In the genomic region with DNA sequence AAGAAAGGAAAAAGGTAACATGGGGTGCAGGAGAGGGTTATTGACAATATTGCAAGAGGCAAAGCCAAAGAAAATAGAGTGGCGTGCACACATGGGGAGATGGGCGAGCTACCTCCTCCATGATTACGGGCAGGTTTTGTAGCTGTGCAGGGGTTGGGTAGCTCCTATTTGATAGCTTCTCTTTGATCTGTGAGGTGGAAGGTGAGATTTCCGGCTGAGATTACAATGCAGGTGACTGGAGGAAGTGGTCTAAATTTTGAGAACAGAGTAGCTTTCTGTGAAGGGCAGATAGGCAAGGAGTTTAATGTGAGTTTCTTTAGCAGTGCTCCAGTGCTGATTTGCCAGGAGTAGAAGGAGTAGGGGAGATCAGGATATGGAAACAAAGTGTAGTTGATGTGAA, we compare ENCODE assay signal across 24 cellular contexts.
A peak's percentile ranks its signal among the peaks of the same experiment; 100 is the strongest.
DNase-seq lines count a peak whose midpoint lies in the region; ATAC-seq, FAIRE-seq and TF ChIP-seq lines count a peak whose summit lies in the region.
"Had no signal": no experiment of that assay in that cellular context is flagged by ENCODE, and none has a peak within 500 bp of the region (broad histone marks: within the 10 kb centered on the region; RNA-seq: fewer than 3 reads in every experiment).

No MANE protein-coding gene starts in this region.

- H3K27me3 ChIP-seq in naive thymus-derived CD4-positive, alpha-beta T cell (ENCODE audit: control insufficient read depth in 2 of 2, insufficient read depth in 2 of 2, low read length in 2 of 2), result no peaks in the 10 kb centered on the region
- H3K27me3 ChIP-seq in Caco-2 (replicated peaks; ENCODE audit: control insufficient read depth, insufficient read depth, low read length), result no peaks in the 10 kb centered on the region
- no peaks in the 10 kb centered on the region; a peak in 1 of 5 replicates for H3K27me3 ChIP-seq in HepG2 (ENCODE audit: control insufficient read depth in 1 of 2, insufficient read depth in 2 of 2, low read length in 2 of 2)
- H3K27me3 ChIP-seq: BE2C, brain microvascular endothelial cell had no signal

- TF ChIP-seq RAD21 in HepG2 (CRISPR knock-in tag; IDR thresholded peaks at IDR 0.05), result no peak

- no peak overlapping the region for H3K4me3 ChIP-seq in GM12865 (ENCODE audit: low read depth, low read length)
- no peak overlapping the region for H3K4me3 ChIP-seq in naive thymus-derived CD4-positive, alpha-beta T cell (ENCODE audit: low read length)
- no peak overlapping the region for H3K4me3 ChIP-seq in Caco-2 (ENCODE audit: low read depth, low read length)
- no peak overlapping the region for H3K4me3 ChIP-seq in HepG2 (replicated peaks in 1 of 3; ENCODE audit: insufficient read depth in 1 of 3, low read depth in 2 of 3, low read length in 3 of 3)
- H3K4me3 ChIP-seq: psoas muscle had no signal

- H3K27ac ChIP-seq in naive thymus-derived CD4-positive, alpha-beta T cell (ENCODE audit: low read depth, low read length), result no peak overlapping the region
- no peak overlapping the region for H3K27ac ChIP-seq in HepG2 (ENCODE audit: extremely low read length, insufficient read depth, low read length)
- H3K27ac ChIP-seq: brain microvascular endothelial cell, foreskin keratinocyte, psoas muscle, VCaP had no signal

- H3K4me1 Mint-ChIP-seq in T-helper 2 cell treated with Interferon-gamma antibody and Interleukin-4, amounts not matched to agents 5 μg/mL and 100 μg/mL, for 36 hours (ENCODE audit: low read depth), result peaks cover 12% of the 10 kb centered on the region
- H3K4me1 Mint-ChIP-seq in naive thymus-derived CD4-positive, alpha-beta T cell, result peaks cover 5 to 29% (median 10%) of the 10 kb centered on the region in 7 donors
- no peaks in the 10 kb centered on the region for H3K4me1 Mint-ChIP-seq in Caco-2 (ENCODE audit: low read depth, unreplicated experiment)
- H3K4me1 Mint-ChIP-seq: H9 had no signal

- no peak for TF ChIP-seq POLR2A in HepG2 (IDR thresholded peaks at IDR 0.05; ENCODE audit: insufficient read depth in 1 of 2, low read depth in 2 of 2, low read length in 2 of 2)

- no peaks in the 10 kb centered on the region for H3K79me2 ChIP-seq in HepG2 (ENCODE audit: insufficient read depth, low read length)

- DNase-seq in activated gamma-delta T cell treated with Interleukin-2 at 50 U/mL for 16 hours (peak; percentile 12), activated gamma-delta T cell (lab: John Stamatoyannopoulos, UW) (no peak), GM12865 (ENCODE audit: low read depth) (peak; percentile 35), Caco-2 (no peak), HepG2 (ENCODE audit: low spot score) (no peak)
- DNase-seq in T-helper 2 cell treated with Interferon-gamma antibody and Interleukin-4, amounts not matched to agents 5 μg/mL and 100 μg/mL, for 36 hours (ENCODE audit: low spot score), result no peak
- DNase-seq in naive thymus-derived CD4-positive, alpha-beta T cell, result peak in 7 of 9 donors; percentile 29 to 56 (median 46)
- DNase-seq: BE2C, foreskin keratinocyte, H9, left cardiac atrium, NCI-H1092 treated with DMSO at 0.1 percent for 48 hours, NCI-H1930, NCI-H69, nucleus accumbens, psoas muscle, RPMI8226, substantia nigra had no signal

- H3K9me3 ChIP-seq in naive thymus-derived CD4-positive, alpha-beta T cell (ENCODE audit: control insufficient read depth in 2 of 3, low read length in 3 of 3), result no peaks in the 10 kb centered on the region
- no peaks in the 10 kb centered on the region for H3K9me3 ChIP-seq in Caco-2
- H3K9me3 ChIP-seq in HepG2 (ENCODE audit: low read length), result no peaks in the 10 kb centered on the region
- H3K9me3 ChIP-seq: BE2C, psoas muscle had no signal

- intact Hi-C loops in naive thymus-derived CD4-positive, alpha-beta T cell (cut with micrococcal nuclease), result loop anchor here in 1 of 2 donors (1.0 kb wide), 1 partner anchor 20 kb away; no protein-coding TSS in a partner anchor
- intact Hi-C loops in Caco-2 (cut with micrococcal nuclease; ENCODE audit: unreplicated experiment) (no loop called here), HepG2 (cut with micrococcal nuclease; ENCODE audit: unreplicated experiment) (no loop called here)

- no peak for FAIRE-seq in HepG2 (lab: Jason Lieb, UNC)
- FAIRE-seq: colon, GM12892 had no signal

- WGBS in HepG2 (ENCODE audit: low lambda C conversion rate), result 4% methylated on average over 4 of the region's 4 CpGs

- H2AFZ ChIP-seq in HepG2 (ENCODE audit: low read length), result no peak overlapping the region

- H3K4me3 Mint-ChIP-seq in T-helper 2 cell treated with Interferon-gamma antibody and Interleukin-4, amounts not matched to agents 5 μg/mL and 100 μg/mL, for 36 hours, result peak overlapping the region; percentile 25
- peak overlapping the region; percentile 6 to 75 (median 42) for H3K4me3 Mint-ChIP-seq in naive thymus-derived CD4-positive, alpha-beta T cell
- no peak overlapping the region for H3K4me3 Mint-ChIP-seq in Caco-2 (ENCODE audit: unreplicated experiment)
- H3K4me3 Mint-ChIP-seq: H9 had no signal

- no peak for TF ChIP-seq EP300 in HepG2 (IDR thresholded peaks at IDR 0.05; ENCODE audit: low read depth in 2 of 2, low read length in 2 of 2)
- TF ChIP-seq EP300 in HepG2 (CRISPR knock-in tag; IDR thresholded peaks at IDR 0.05; ENCODE audit: borderline replicate concordance), result no peak

- no TSS peak for BruUV-seq in Caco-2 (replicated peaks; lab: Mats Ljungman, UMichigan)
- BruUV-seq in HepG2 (replicated peaks; lab: Mats Ljungman, UMichigan), result no TSS peak

- no peaks in the 10 kb centered on the region for H3K4me1 ChIP-seq in naive thymus-derived CD4-positive, alpha-beta T cell (ENCODE audit: control insufficient read depth in 2 of 2, insufficient read depth in 2 of 2, low read length in 2 of 2)
- no peaks in the 10 kb centered on the region for H3K4me1 ChIP-seq in Caco-2
- H3K4me1 ChIP-seq in HepG2 (ENCODE audit: insufficient read depth, low read length), result no peaks in the 10 kb centered on the region
- H3K4me1 ChIP-seq: BE2C, foreskin keratinocyte, psoas muscle had no signal

- peaks cover 8% of the 10 kb centered on the region for H3K9me3 Mint-ChIP-seq in T-helper 2 cell treated with Interferon-gamma antibody and Interleukin-4, amounts not matched to agents 5 μg/mL and 100 μg/mL, for 36 hours
- H3K9me3 Mint-ChIP-seq in naive thymus-derived CD4-positive, alpha-beta T cell, result peaks cover 0 to 24% (median 7%) of the 10 kb centered on the region in 11 donors
- no peaks in the 10 kb centered on the region for H3K9me3 Mint-ChIP-seq in Caco-2 (ENCODE audit: unreplicated experiment)

- POLR2A ChIA-PET in naive thymus-derived CD4-positive, alpha-beta T cell (lab: Charles Lee), result interaction anchor here (1.4 kb wide), 1 partner anchor 19 kb away, joined by 6 read pairs; no protein-coding TSS in a partner anchor
- POLR2A ChIA-PET in Caco-2 (lab: Charles Lee), result no interaction called here
- POLR2A ChIA-PET in HepG2 (lab: Yijun Ruan, JAX), result no interaction called here

- no peaks in the 10 kb centered on the region for H4K20me1 ChIP-seq in HepG2 (ENCODE audit: insufficient read depth, low read length)

- no peak for TF ChIP-seq CTCF in GM12865 (IDR thresholded peaks at IDR 0.05; ENCODE audit: insufficient read depth, low read depth, low read length, missing control alignments)
- TF ChIP-seq CTCF in Caco-2 (IDR thresholded peaks at IDR 0.05; ENCODE audit: insufficient read depth in 1 of 2, low read depth in 1 of 2, low read length in 1 of 2, severe bottlenecking in 1 of 2, unreplicated experiment in 1 of 2), result no peak
- no peak for TF ChIP-seq CTCF in HepG2 (CRISPR knock-in tag; IDR thresholded peaks at IDR 0.05)

- peak overlapping the region; percentile 3 for H3K27ac Mint-ChIP-seq in T-helper 2 cell treated with Interferon-gamma antibody and Interleukin-4, amounts not matched to agents 5 μg/mL and 100 μg/mL, for 36 hours
- peak overlapping the region in 8 of 9 donors; percentile 6 to 84 (median 62) for H3K27ac Mint-ChIP-seq in naive thymus-derived CD4-positive, alpha-beta T cell
- H3K27ac Mint-ChIP-seq in Caco-2 (ENCODE audit: unreplicated experiment), result no peak overlapping the region
- H3K27ac Mint-ChIP-seq: H9 had no signal

- CTCF ChIA-PET in naive thymus-derived CD4-positive, alpha-beta T cell (lab: Charles Lee), result no interaction called here
- CTCF ChIA-PET in Caco-2 (lab: Charles Lee) (no interaction called here), HepG2 (lab: Yijun Ruan, JAX; ENCODE audit: low intra/inter-chr PET ratio, low total read pairs) (no interaction called here)

- H3K27me3 Mint-ChIP-seq in T-helper 2 cell treated with Interferon-gamma antibody and Interleukin-4, amounts not matched to agents 5 μg/mL and 100 μg/mL, for 36 hours (ENCODE audit: low read depth), result no peaks in the 10 kb centered on the region
- H3K27me3 Mint-ChIP-seq in naive thymus-derived CD4-positive, alpha-beta T cell, result no peaks in the 10 kb centered on the region
- peaks cover 6% of the 10 kb centered on the region for H3K27me3 Mint-ChIP-seq in Caco-2 (ENCODE audit: insufficient read depth, unreplicated experiment)

- H3K4me2 ChIP-seq in HepG2 (ENCODE audit: low read depth, low read length), result no peak overlapping the region

- no peaks in the 10 kb centered on the region for H3K36me3 ChIP-seq in naive thymus-derived CD4-positive, alpha-beta T cell (ENCODE audit: control insufficient read depth in 2 of 3, insufficient read depth in 3 of 3, low read length in 3 of 3)
- no peaks in the 10 kb centered on the region for H3K36me3 ChIP-seq in Caco-2 (ENCODE audit: control insufficient read depth, insufficient read depth, low read length)
- H3K36me3 ChIP-seq in HepG2 (replicated peaks in 1 of 2; ENCODE audit: control insufficient read depth in 1 of 2, insufficient read depth in 2 of 2, low read length in 2 of 2), result no peaks in the 10 kb centered on the region
- H3K36me3 ChIP-seq: BE2C, brain microvascular endothelial cell had no signal

- ATAC-seq in naive thymus-derived CD4-positive, alpha-beta T cell, result peak; percentile 72
- no peak for ATAC-seq in HepG2
- ATAC-seq in HG03520 (IDR thresholded peaks at IDR 0.05; ENCODE audit: unreplicated experiment), result no peak
- ATAC-seq: esophagus mucosa, foreskin keratinocyte, left cardiac atrium, psoas muscle had no signal

- no peak overlapping the region for H3K9ac ChIP-seq in HepG2 (ENCODE audit: insufficient read depth, low read depth, low read length)

- peaks cover 2% of the 10 kb centered on the region for H3K36me3 Mint-ChIP-seq in T-helper 2 cell treated with Interferon-gamma antibody and Interleukin-4, amounts not matched to agents 5 μg/mL and 100 μg/mL, for 36 hours (ENCODE audit: low read depth)
- peaks cover 0 to 6% (median 3%) of the 10 kb centered on the region in 5 donors for H3K36me3 Mint-ChIP-seq in naive thymus-derived CD4-positive, alpha-beta T cell
- H3K36me3 Mint-ChIP-seq in Caco-2 (ENCODE audit: insufficient read depth, unreplicated experiment), result peaks cover 5% of the 10 kb centered on the region

- in situ Hi-C loops in HepG2 (cut with HindIII; ENCODE audit: extremely low pct_ligation_motif_present, low pct_unique_long_range_greater_than_20kb), result no loop called here

TF ChIP-seq in HepG2, 621 proteins besides CTCF, POLR2A, EP300 and RAD21 (continues in another document):
- TF ChIP-seq YEATS4 (CRISPR knock-in tag; IDR thresholded peaks at IDR 0.05; ENCODE audit: borderline replicate concordance) (no peak), PCBP2 (optimal IDR thresholded peaks at IDR 0.05; ENCODE audit: low read depth, low read length, poor library complexity, severe bottlenecking) (no peak), SP140L (CRISPR knock-in tag; IDR thresholded peaks at IDR 0.05; ENCODE audit: borderline replicate concordance) (no peak), STAT5B (CRISPR knock-in tag; IDR thresholded peaks at IDR 0.05) (no peak)

Comparison
In these comparisons a context has a peak if more than half of its experiments do, and no peak if none do; other contexts are left out.
1. DNase-seq: peak in activated gamma-delta T cell treated with Interleukin-2 at 50 U/mL for 16 hours (single experiment), GM12865 (single experiment) and naive thymus-derived CD4-positive, alpha-beta T cell (7 of 9); none in activated gamma-delta T cell (single experiment), T-helper 2 cell treated with Interferon-gamma antibody and Interleukin-4, amounts not matched to agents 5 μg/mL and 100 μg/mL, for 36 hours (single experiment), Caco-2 (0 of 2) and HepG2 (single experiment).